25 cellular contexts compared by ENCODE assay signal in genomic region chr9:127067603-127068220, GRCh38. TPM values are rescaled to one million over a fixed set of nuclear protein-coding genes. Genes with fewer than 3 reads are reported as not detected.
DNase-seq lines count a peak whose midpoint lies in the region; ATAC-seq, FAIRE-seq and TF ChIP-seq lines count a peak whose summit lies in the region.
"Had no signal": no experiment of that assay in that cellular context is flagged by ENCODE, and none has a peak within 500 bp of the region (broad histone marks: within the 10 kb centered on the region; RNA-seq: fewer than 3 reads in every experiment).

No MANE protein-coding gene starts in this region.

- no peaks in the 10 kb centered on the region for H3K27me3 Mint-ChIP-seq in CD4-positive, alpha-beta T cell
- H3K27me3 Mint-ChIP-seq: activated T-cell treated with anti-CD3 and anti-CD28 coated beads, Interleukin-2, amount 50 U/mL, for 24 hours; central memory CD8-positive, alpha-beta T cell had no signal

- no peaks in the 10 kb centered on the region for H3K4me1 Mint-ChIP-seq in CD4-positive, alpha-beta T cell (ENCODE audit: low read depth)
- H3K4me1 Mint-ChIP-seq: central memory CD8-positive, alpha-beta T cell; neural crest cell had no signal

- ATAC-seq in GM12878 = no peak
- peak; percentile 22 for ATAC-seq in left lung
- ATAC-seq in HG03565 (IDR thresholded peaks at IDR 0.05; ENCODE audit: unreplicated experiment) = no peak
- no peak for ATAC-seq in CD4-positive, alpha-beta T cell (ENCODE audit: poor library complexity)
- ATAC-seq: left ventricle myocardium superior; Panc1; stimulated activated naive CD8-positive, alpha-beta T cell treated with anti-CD3 and anti-CD28 coated beads, Interleukin-15, Interleukin-2, amounts not matched to agents 100 U/mL and 50 U/mL, for 24 hours had no signal

- no peaks in the 10 kb centered on the region for H3K9me2 ChIP-seq in Karpas-422 (replicated peaks; ENCODE audit: insufficient read depth, low read length)
- H3K9me2 ChIP-seq: SK-N-SH had no signal

- peaks cover 14% of the 10 kb centered on the region for H3K36me3 Mint-ChIP-seq in CD4-positive, alpha-beta T cell (ENCODE audit: low read depth)

- CTCF ChIA-PET in GM12878 (lab: Yijun Ruan, JAX) = interaction anchor here (0.5 to 1.2 kb wide), 3 partner anchors 8 to 81 kb away, joined by 3 to 4 read pairs (median 3); no protein-coding TSS in a partner anchor
- CTCF ChIA-PET in CD4-positive, alpha-beta T cell (lab: Charles Lee) = no interaction called here

- in situ Hi-C loops in GM12878 (cut with MboI) = no loop called here

- TF ChIP-seq POLR2A in GM12891 (IDR thresholded peaks at IDR 0.05; ENCODE audit: low read depth, low read length) (no peak), GM12878 (IDR thresholded peaks at IDR 0.05; ENCODE audit: low read depth, low read length) (no peak)

- no peaks in the 10 kb centered on the region for H3K36me3 ChIP-seq in Karpas-422 (ENCODE audit: insufficient read depth, low read length)
- H3K36me3 ChIP-seq in GM12878 (ENCODE audit: control insufficient read depth in 2 of 2, insufficient read depth in 2 of 2, low read length in 1 of 2) = no peaks in the 10 kb centered on the region; a peak in 1 of 4 replicates
- no peaks in the 10 kb centered on the region for H3K36me3 ChIP-seq in left lung
- H3K36me3 ChIP-seq: prostate gland had no signal

- no peak for DNase-seq in GM12891 (ENCODE audit: insufficient read length, low spot score)
- DNase-seq in Karpas-422 = no peak
- DNase-seq in GM12878 (ENCODE audit: low read depth, low spot score) = no peak
- no peak for DNase-seq in left lung
- DNase-seq in GM19239 (ENCODE audit: insufficient read length, low spot score) = no peak
- DNase-seq in DMS53 (lab: John Stamatoyannopoulos, UW) = no peak
- no peak for DNase-seq in CD4-positive, alpha-beta T cell
- DNase-seq: activated naive CD4-positive, alpha-beta T cell treated with Interleukin-2 at 50 U/mL for 16 hours; activated T-cell treated with anti-CD3 and anti-CD28 coated beads, Interleukin-2, amount 50 U/mL, for 24 hours; amniotic stem cell; GF-D8; glutamatergic neuron; left ventricle myocardium superior; NCI-H2227 treated with DMSO at 0.1 percent for 48 hours; SK-N-SH; stimulated activated CD4-positive, alpha-beta T cell treated with anti-CD3 and anti-CD28 coated beads, Interleukin-2, amount 100 ng/mL, for 48 hours; stimulated activated naive CD8-positive, alpha-beta T cell treated with anti-CD3 and anti-CD28 coated beads, Interleukin-15, Interleukin-2, amounts not matched to agents 100 U/mL and 50 U/mL, for 24 hours; transverse colon had no signal

- 75% methylated on average over 5 of the region's 5 CpGs for WGBS in GM12878 (ENCODE audit: insufficient coverage, insufficient replicate concordance, low lambda C conversion rate, missing lambda C conversion rate)

- intact Hi-C loops in GM12878 (cut with micrococcal nuclease; ENCODE audit: unreplicated experiment) = no loop called here
- intact Hi-C loops in left lung (cut with DNase I) = no loop called here
- intact Hi-C loops in CD4-positive, alpha-beta T cell (cut with DNase I, micrococcal nuclease) = no loop called here

- H3K9ac ChIP-seq in Karpas-422 (ENCODE audit: low read length) = no peak overlapping the region
- H3K9ac ChIP-seq in GM12878 (ENCODE audit: control insufficient read depth, insufficient read depth, low read length) = no peak overlapping the region
- H3K9ac ChIP-seq: SK-N-SH had no signal

- no peak overlapping the region for H3K4me3 ChIP-seq in Karpas-422 (ENCODE audit: low read length)
- no peak overlapping the region for H3K4me3 ChIP-seq in GM12878
- no peak overlapping the region for H3K4me3 ChIP-seq in left lung
- H3K4me3 ChIP-seq: prostate gland, transverse colon had no signal

- no peak overlapping the region for H3K27ac Mint-ChIP-seq in CD4-positive, alpha-beta T cell
- H3K27ac Mint-ChIP-seq: activated T-cell treated with anti-CD3 and anti-CD28 coated beads, Interleukin-2, amount 50 U/mL, for 24 hours had no signal

- FAIRE-seq in GM12891 (lab: Jason Lieb, UNC) (no peak), GM12878 (lab: Jason Lieb, UNC) (no peak), GM19239 (lab: Jason Lieb, UNC) (no peak)

- BruUV-seq in GM12878 (replicated peaks; lab: Mats Ljungman, UMichigan) = no TSS peak

- H3K4me3 Mint-ChIP-seq in CD4-positive, alpha-beta T cell = no peak overlapping the region
- H3K4me3 Mint-ChIP-seq: activated T-cell treated with anti-CD3 and anti-CD28 coated beads, Interleukin-2, amount 50 U/mL, for 24 hours; CD14-positive monocyte; central memory CD8-positive, alpha-beta T cell; neural crest cell had no signal

- no peak for TF ChIP-seq RAD21 in GM12878 (IDR thresholded peaks at IDR 0.05; ENCODE audit: insufficient read depth, low read depth, low read length)

- H3K4me1 ChIP-seq in Karpas-422 (ENCODE audit: low read length) = peaks cover 10% of the 10 kb centered on the region
- H3K4me1 ChIP-seq in GM12878 (ENCODE audit: control insufficient read depth, insufficient read depth, low read length) = no peaks in the 10 kb centered on the region
- H3K4me1 ChIP-seq in left lung = peaks cover 12 to 17% of the 10 kb centered on the region in 2 donors
- H3K4me1 ChIP-seq: prostate gland, transverse colon had no signal

- POLR2A ChIA-PET in GM12878 (lab: Charles Lee) = interaction anchor here (0.6 to 1.4 kb wide), 2 partner anchors 72 to 87 kb away, joined by 3 read pairs; no protein-coding TSS in a partner anchor
- POLR2A ChIA-PET in CD4-positive, alpha-beta T cell (lab: Charles Lee) = no interaction called here

- no peak overlapping the region for H2AFZ ChIP-seq in Karpas-422 (ENCODE audit: low read length)
- no peak overlapping the region for H2AFZ ChIP-seq in GM12878 (ENCODE audit: control insufficient read depth, low read depth, low read length)

- no peaks in the 10 kb centered on the region for H4K20me1 ChIP-seq in Karpas-422 (ENCODE audit: insufficient read depth, low read depth, low read length)
- H4K20me1 ChIP-seq in GM12878 (ENCODE audit: control insufficient read depth, insufficient read depth) = no peaks in the 10 kb centered on the region

- TF ChIP-seq CTCF in GM12878 (IDR thresholded peaks at IDR 0.05 in 2 of 3, conservative IDR thresholded peaks at IDR 0.05 in 1 of 3; ENCODE audit: control insufficient read depth in 2 of 3, extremely low read depth in 1 of 3, insufficient read depth in 1 of 3, low read depth in 3 of 3, low read length in 3 of 3) (no peak), left lung (IDR thresholded peaks at IDR 0.05) (no peak)
- no peak for TF ChIP-seq CTCF in CD4-positive, alpha-beta T cell (IDR thresholded peaks at IDR 0.05)

- H3K27me3 ChIP-seq in Karpas-422 (ENCODE audit: low read length) (no peaks in the 10 kb centered on the region), GM12878 (replicated peaks in 1 of 2; ENCODE audit: control insufficient read depth in 2 of 2, insufficient read depth in 2 of 2, low read length in 1 of 2) (no peaks in the 10 kb centered on the region), left lung (no peaks in the 10 kb centered on the region)
- H3K27me3 ChIP-seq in CD4-positive, alpha-beta T cell (ENCODE audit: control insufficient read depth, insufficient read depth, low read length) = no peaks in the 10 kb centered on the region
- H3K27me3 ChIP-seq: transverse colon had no signal

- H3K79me2 ChIP-seq in Karpas-422 (ENCODE audit: low read length) = no peaks in the 10 kb centered on the region
- H3K79me2 ChIP-seq in GM12878 (ENCODE audit: control insufficient read depth, insufficient read depth, low read length) = no peaks in the 10 kb centered on the region

- SMC1A ChIA-PET in GM12878 (lab: Charles Lee; ENCODE audit: uncharacterized antibody, unreplicated experiment) = interaction anchor here (0.9 to 3.8 kb wide), 7 partner anchors 9 to 98 kb away, joined by 3 to 12 read pairs (median 5); no protein-coding TSS in a partner anchor

- H3K27ac ChIP-seq in Karpas-422 (ENCODE audit: low read length) (no peak overlapping the region), GM12878 (ENCODE audit: control insufficient read depth, insufficient read depth) (no peak overlapping the region), left lung (no peak overlapping the region)
- H3K27ac ChIP-seq in CD4-positive, alpha-beta T cell (ENCODE audit: low read depth, low read length) = no peak overlapping the region
- H3K27ac ChIP-seq: prostate gland, transverse colon had no signal

- H3K9me3 Mint-ChIP-seq in CD4-positive, alpha-beta T cell = peaks cover 4% of the 10 kb centered on the region

- TF ChIP-seq EP300 in GM12878 (IDR thresholded peaks at IDR 0.05; ENCODE audit: borderline replicate concordance in 1 of 2, control insufficient read depth in 1 of 2, low read depth in 2 of 2, low read length in 2 of 2) = no peak

- RAD21 ChIA-PET in GM12878 (lab: Charles Lee; ENCODE audit: unreplicated experiment) = no interaction called here

- H3K9me3 ChIP-seq in Karpas-422 (ENCODE audit: low read length) = peaks cover 3% of the 10 kb centered on the region; the same call in 1 of the 2 replicates
- no peaks in the 10 kb centered on the region; the same call in 2 of the 3 replicates for H3K9me3 ChIP-seq in GM12878 (replicated peaks; ENCODE audit: control insufficient read depth, insufficient read depth, low read length)
- peaks cover 0 to 9% of the 10 kb centered on the region in 2 donors for H3K9me3 ChIP-seq in left lung
- H3K9me3 ChIP-seq in CD4-positive, alpha-beta T cell (ENCODE audit: control insufficient read depth, low read length) = no peaks in the 10 kb centered on the region
- H3K9me3 ChIP-seq: prostate gland had no signal

- H3K4me2 ChIP-seq in Karpas-422 (ENCODE audit: low read depth, low read length, poor library complexity, severe bottlenecking) (peak overlapping the region; percentile 10), GM12878 (ENCODE audit: control insufficient read depth, insufficient read depth) (no peak overlapping the region)
- H3K4me2 ChIP-seq: SK-N-SH had no signal

RNA-seq across cellular contexts. Expression of gene ANGPTL2, which starts 54.7 kb away (rescaled TPM):
- polyA plus RNA-seq in GM12891 (2012; ENCODE audit: low read depth, missing spikeins) = 0.24 TPM
- total RNA-seq in Karpas-422 (2014; rRNA removed; shearing (Covaris generic); ENCODE audit: low replicate concordance) = not detected in 2 replicates
- 16.3 and 18.6 TPM in 2 replicates for total RNA-seq in GM12878 (2013; cell fraction: nucleolus; rRNA removed)
- total RNA-seq in GM12878 (2014; rRNA removed) = 0.71 and 1.1 TPM in 2 replicates
- 0.49 and 0.55 TPM in 2 replicates for total RNA-seq in GM12878 (2014; rRNA removed; fragmentation: Illumina TruSeq; extraction: Trizol)
- total RNA-seq in GM12878 (2021) = 1.6 TPM in 2 replicates
- not detected for polyA plus RNA-seq in GM12878 (2011; ENCODE audit: low read depth)
- polyA plus RNA-seq in GM12878 (2011; rRNA removed) = not detected in 2 replicates
- 0.03 TPM in 1 of 2 replicates, not detected in the other for polyA plus RNA-seq in GM12878 (2011; cell fraction: cytosol; rRNA removed)
- polyA plus RNA-seq in GM12878 (2011; cell fraction: nucleus; rRNA removed) = 0.04 TPM in 1 of 2 replicates, not detected in the other
- 0.04 and 0.14 TPM in 2 replicates for polyA plus RNA-seq in GM12878 (2012)
- 1.2 and 2.6 TPM in 2 replicates for polyA plus RNA-seq in GM12878 (2014; fragmentation: Illumina TruSeq; extraction: Trizol)
- polyA plus RNA-seq in GM12878 (2014; fragmentation: Nextera tagmentation; extraction: Ambion mirVana) = under 1 TPM; 0.13 to 0.38 TPM
- polyA plus RNA-seq in GM12878 (2014; rRNA removed) = 0.75 and 0.87 TPM in 2 replicates
- polyA plus RNA-seq in GM12878 (2016; fragmentation: Nextera tagmentation; extraction: Ambion mirVana) = under 1 TPM; 0.76 to 0.82 TPM
- polyA minus RNA-seq in GM12878 (2011; rRNA and poly(A)+ RNA removed) = not detected in 2 replicates
- not detected in 2 replicates for polyA minus RNA-seq in GM12878 (2011; cell fraction: cytosol; rRNA and poly(A)+ RNA removed)
- not detected in 2 replicates for polyA minus RNA-seq in GM12878 (2011; cell fraction: nucleus; rRNA and poly(A)+ RNA removed)
- 10 to 100 TPM; 22.7 to 26.2 TPM for total RNA-seq in left lung
- not detected for total RNA-seq in CD4-positive, alpha-beta T cell
- total RNA-seq: T-helper 2 cell treated with Interferon-gamma antibody and Interleukin-4, amounts not matched to agents 100 ng/mL and 5 ng/mL, for 36 hours had no signal
- polyA plus RNA-seq: CD14-positive monocyte had no signal
